ENCODE assay signal across 1 cellular context in genomic region chr17:32275060-32276042, GRCh38.
A peak's percentile ranks its signal among the peaks of the same experiment; 100 is the strongest.
TF ChIP-seq lines count a peak whose summit lies in the region.

No MANE protein-coding gene starts in this region.

TF ChIP-seq in WTC11, 78 proteins besides CTCF, POLR2A, EP300 and RAD21 (continued from another document):
- peak; percentile 56 for TF ChIP-seq PRDM15 (CRISPR knock-in tag; IDR thresholded peaks at IDR 0.05)
- TF ChIP-seq IRF1 (CRISPR knock-in tag; IDR thresholded peaks at IDR 0.05) = no peak
- no peak for TF ChIP-seq GTF2I (CRISPR knock-in tag; conservative IDR thresholded peaks at IDR 0.05)
- no peak for TF ChIP-seq IRF2 (CRISPR knock-in tag; IDR thresholded peaks at IDR 0.05; ENCODE audit: borderline replicate concordance, low read depth)
- TF ChIP-seq TP53 (CRISPR knock-in tag; IDR thresholded peaks at IDR 0.05) = no peak
- TF ChIP-seq ZBTB43 (CRISPR knock-in tag; IDR thresholded peaks at IDR 0.05) = no peak
- TF ChIP-seq TEAD4 (CRISPR knock-in tag; IDR thresholded peaks at IDR 0.05) = no peak
- no peak for TF ChIP-seq AR (CRISPR knock-in tag; IDR thresholded peaks at IDR 0.05)
- no peak for TF ChIP-seq FOXP1 (CRISPR knock-in tag; IDR thresholded peaks at IDR 0.05; ENCODE audit: borderline replicate concordance)
- TF ChIP-seq EMX1 (CRISPR knock-in tag; IDR thresholded peaks at IDR 0.05) = no peak
